Comparison of ENCODE assay signal across 25 cellular contexts in genomic region chr17:13962716-13963115, GRCh38.
"Had no signal": no experiment of that assay in that cellular context is flagged by ENCODE, and none has a peak within 500 bp of the region (broad histone marks: within the 10 kb centered on the region; RNA-seq: fewer than 3 reads in every experiment).

No MANE protein-coding gene starts in this region.

- H3K9me3 ChIP-seq: heart left ventricle, neutrophil, ovary, psoas muscle, upper lobe of right lung had no signal

- H3K4me3 Mint-ChIP-seq: activated CD8-positive, alpha-beta T cell treated with anti-CD3 and anti-CD28 coated beads for 36 hours; dendritic cell treated with granulocyte-macrophage colony-stimulating factor and Interleukin-4, amounts not matched to agents 40 ng/mL and 50 ng/mL, for 4 days; nephron had no signal

- H3K27me3 Mint-ChIP-seq: activated CD8-positive, alpha-beta T cell treated with anti-CD3 and anti-CD28 coated beads for 36 hours had no signal

- H3K4me3 ChIP-seq: heart left ventricle, ovary, psoas muscle, upper lobe of right lung had no signal

- H3K4me1 ChIP-seq: heart left ventricle, psoas muscle, upper lobe of right lung had no signal

- H3K36me3 ChIP-seq: brain microvascular endothelial cell, heart left ventricle, neutrophil, ovary, upper lobe of right lung, WERI-Rb-1 had no signal

- H3K27ac Mint-ChIP-seq: activated CD8-positive, alpha-beta T cell treated with anti-CD3 and anti-CD28 coated beads for 36 hours; nephron had no signal

- H3K27me3 ChIP-seq: brain microvascular endothelial cell, neutrophil, ovary, upper lobe of right lung had no signal

- ATAC-seq: activated CD8-positive, alpha-beta T cell treated with anti-CD3 and anti-CD28 coated beads for 36 hours; heart left ventricle; left cardiac atrium; psoas muscle; right cardiac atrium; stimulated activated naive CD8-positive, alpha-beta T cell treated with anti-CD3 and anti-CD28 coated beads, Interleukin-15, Interleukin-2, amounts not matched to agents 100 U/mL and 50 U/mL, for 24 hours; upper lobe of right lung had no signal

- FAIRE-seq: endometrium had no signal

- H3K4me1 Mint-ChIP-seq: nephron had no signal

- DNase-seq: activated CD4-positive, alpha-beta T cell treated with anti-CD3 and anti-CD28 coated beads for 1 hour; activated CD8-positive, alpha-beta T cell treated with anti-CD3 and anti-CD28 coated beads for 36 hours; activated naive CD4-positive, alpha-beta T cell treated with Interleukin-2 at 50 U/mL for 16 hours; activated T-cell treated with anti-CD3 and anti-CD28 coated beads, Interleukin-2, amount 50 U/mL, for 1 hour; anterior cingulate cortex; brain microvascular endothelial cell; caudate nucleus; effector CD4-positive, alpha-beta T cell; heart left ventricle; islet precursor cell; left cardiac atrium; mesenchymal stem cell; ovary; psoas muscle; right cardiac atrium; stimulated activated CD4-positive, alpha-beta T cell treated with anti-CD3 and anti-CD28 coated beads, Interleukin-12 subunit alpha, Interleukin-12 subunit beta, amount 100 ng/mL, for 4 hours; stimulated activated CD4-positive, alpha-beta T cell treated with anti-CD3 and anti-CD28 coated beads, Interleukin-4, amount 100 ng/mL, for 4 hours; stimulated activated naive CD8-positive, alpha-beta T cell treated with anti-CD3 and anti-CD28 coated beads, Interleukin-15, Interleukin-2, amounts not matched to agents 100 U/mL and 50 U/mL, for 24 hours; SW 1271; upper lobe of right lung; WERI-Rb-1 had no signal

- H3K27ac ChIP-seq: brain microvascular endothelial cell, heart left ventricle, neutrophil, ovary, psoas muscle, upper lobe of right lung, WERI-Rb-1 had no signal

- H3K9me3 Mint-ChIP-seq: activated CD8-positive, alpha-beta T cell treated with anti-CD3 and anti-CD28 coated beads for 36 hours; nephron had no signal
